ENCODE assay signal across 15 cellular contexts in the genomic region with DNA sequence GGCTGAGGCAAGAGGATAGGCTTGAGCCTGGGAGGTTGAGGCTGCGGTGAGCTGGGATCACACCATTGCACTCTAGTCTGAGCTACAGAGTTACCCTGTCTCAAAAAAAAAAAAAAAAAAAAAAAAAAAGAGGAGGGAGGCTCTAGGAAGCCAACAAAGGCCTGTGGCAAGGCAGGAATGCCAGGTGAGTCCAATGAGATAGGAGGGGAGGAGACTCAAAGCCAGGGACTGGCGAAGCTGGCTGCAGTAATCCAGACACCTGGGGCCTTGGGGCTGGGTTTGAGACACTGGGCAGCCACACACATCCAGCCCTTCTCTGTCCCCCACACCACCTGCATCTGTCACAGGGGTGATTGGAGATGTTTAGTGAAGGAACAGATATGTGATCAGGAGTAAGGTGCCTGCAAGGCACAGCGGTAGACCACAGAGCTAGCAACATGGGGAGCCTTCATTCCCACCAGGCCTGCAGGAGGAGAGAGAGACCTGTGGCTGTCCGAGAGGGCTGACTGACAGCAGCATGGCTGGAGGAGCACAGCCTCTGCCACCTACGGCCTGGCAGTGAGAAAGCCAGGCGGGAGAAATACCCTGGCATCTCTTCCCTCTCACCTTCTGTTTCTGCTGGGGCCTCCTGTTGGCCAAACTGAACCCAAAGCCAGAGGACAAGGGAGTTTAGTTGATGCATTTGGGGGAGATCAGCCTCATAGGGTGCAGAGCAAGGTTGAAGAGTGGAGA. TPM values are rescaled to one million over a fixed set of nuclear protein-coding genes. Genes with fewer than 3 reads are reported as not detected.
"Had no signal": no experiment of that assay in that cellular context is flagged by ENCODE, and none has a peak within 500 bp of the region (broad histone marks: within the 10 kb centered on the region; RNA-seq: fewer than 3 reads in every experiment).

No MANE protein-coding gene starts in this region.

- H3K4me3 ChIP-seq: lung, suprapubic skin, upper lobe of right lung had no signal

- DNase-seq: activated CD4-positive, alpha-beta T cell treated with anti-CD3 and anti-CD28 coated beads, Interleukin-2, amount 10 ng/mL, durations not matched to agents 24 days and 14 days; activated naive CD4-positive, alpha-beta T cell treated with anti-CD3 and anti-CD28 coated beads, Interleukin-2, amount 10 ng/mL, durations not matched to agents 7 days and 5 days; central memory CD4-positive, alpha-beta T cell; effector memory CD4-positive, alpha-beta T cell; hippocampal formation; naive B cell; retina; stimulated activated CD4-positive, alpha-beta T cell treated with anti-CD3 and anti-CD28 coated beads, Interleukin-4, amount 100 ng/mL, for 1 hour; stimulated activated CD8-positive, alpha-beta memory T cell treated with anti-CD3 and anti-CD28 coated beads, Interleukin-4, amount 100 ng/mL, for 48 hours; stimulated activated naive CD8-positive, alpha-beta T cell treated with anti-CD3 and anti-CD28 coated beads, Interleukin-15, Interleukin-2, amounts not matched to agents 100 U/mL and 50 U/mL, for 24 hours; upper lobe of right lung had no signal

- ATAC-seq: stimulated activated naive CD8-positive, alpha-beta T cell treated with anti-CD3 and anti-CD28 coated beads, Interleukin-15, Interleukin-2, amounts not matched to agents 100 U/mL and 50 U/mL, for 24 hours; upper lobe of right lung had no signal

- H3K36me3 ChIP-seq: neutrophil had no signal

RNA-seq across cellular contexts. Expression of a gene that starts 19.8 kb away (rescaled TPM):
- total RNA-seq: activated CD4-positive, alpha-beta T cell treated with anti-CD3 and anti-CD28 coated beads, Interleukin-2, amount 10 ng/mL, durations not matched to agents 24 days and 14 days; epithelial cell of proximal tubule; suprapubic skin had no signal
